In the genomic region with DNA sequence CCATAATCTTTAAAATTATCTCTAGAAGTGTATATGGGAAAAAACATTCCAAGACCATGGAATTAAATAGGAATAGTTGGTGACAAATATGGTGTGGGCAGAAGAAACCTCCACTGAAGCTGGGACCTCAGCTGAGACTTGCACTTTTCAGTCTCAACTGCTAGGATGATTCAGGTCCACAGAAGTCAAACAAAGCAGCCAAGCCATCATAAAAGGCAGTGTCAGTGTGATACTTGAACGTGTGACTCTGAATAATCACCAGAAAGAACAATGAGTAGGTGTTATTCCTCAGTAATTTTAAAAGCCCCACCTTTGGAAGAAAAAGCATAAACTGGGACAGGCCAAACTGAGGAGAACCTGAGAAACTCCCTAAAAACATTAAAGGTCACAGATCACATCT, we compare ENCODE assay signal across 24 cellular contexts.
DNase-seq lines count a peak whose midpoint lies in the region; ATAC-seq, FAIRE-seq and TF ChIP-seq lines count a peak whose summit lies in the region.
"Had no signal": no experiment of that assay in that cellular context is flagged by ENCODE, and none has a peak within 500 bp of the region (broad histone marks: within the 10 kb centered on the region; RNA-seq: fewer than 3 reads in every experiment).

No MANE protein-coding gene starts in this region.

- H3K36me3 ChIP-seq in mammary epithelial cell (ENCODE audit: insufficient read depth, low read length) (no peaks in the 10 kb centered on the region), astrocyte (ENCODE audit: insufficient read depth, low read length) (no peaks in the 10 kb centered on the region), smooth muscle cell (ENCODE audit: low read depth) (no peaks in the 10 kb centered on the region)
- H3K36me3 ChIP-seq: BE2C, HAP-1, SJCRH30 had no signal

- no peak overlapping the region for H3K4me3 ChIP-seq in mammary epithelial cell (replicated peaks in 1 of 3; ENCODE audit: insufficient read depth in 1 of 3, low read depth in 2 of 3, low read length in 3 of 3)
- no peak overlapping the region for H3K4me3 ChIP-seq in astrocyte (ENCODE audit: insufficient read depth, low read depth, low read length)
- no peak overlapping the region for H3K4me3 ChIP-seq in smooth muscle cell
- H3K4me3 ChIP-seq: HAP-1, SJCRH30 had no signal

- H3K27ac Mint-ChIP-seq in MCF 10A (ENCODE audit: low read depth, unreplicated experiment) (no peak overlapping the region), astrocyte (ENCODE audit: unreplicated experiment) (peak overlapping the region; percentile 36)
- no peak overlapping the region for H3K27ac Mint-ChIP-seq in activated CD8-positive, alpha-beta T cell treated with anti-CD3 and anti-CD28 coated beads for 36 hours

- WGBS in mammary epithelial cell (ENCODE audit: low coverage, missing lambda C conversion rate), result 11% methylated on average over 1 of the region's 1 CpG
- 26% methylated on average over 1 of the region's 1 CpG for WGBS in smooth muscle cell (ENCODE audit: low lambda C conversion rate)

- no peaks in the 10 kb centered on the region for H3F3A ChIP-seq in smooth muscle cell (ENCODE audit: low read depth)

- no peak for ATAC-seq in activated CD8-positive, alpha-beta T cell treated with anti-CD3 and anti-CD28 coated beads for 36 hours
- ATAC-seq in HG03571 (IDR thresholded peaks at IDR 0.05; ENCODE audit: unreplicated experiment), result no peak
- ATAC-seq: SK-N-SH treated with all-trans-retinoic acid at 6 μM for 48 hours had no signal

- H3K9ac ChIP-seq in mammary epithelial cell (ENCODE audit: insufficient read depth, low read length) (no peak overlapping the region), astrocyte (ENCODE audit: low read length) (no peak overlapping the region), smooth muscle cell (ENCODE audit: low read depth) (peak overlapping the region; percentile 34)

- H3K4me1 Mint-ChIP-seq in MCF 10A (ENCODE audit: insufficient read depth, unreplicated experiment) (peaks cover 11% of the 10 kb centered on the region), astrocyte (ENCODE audit: low read depth, unreplicated experiment) (peaks cover 21% of the 10 kb centered on the region)
- no peaks in the 10 kb centered on the region for H3K4me1 Mint-ChIP-seq in activated CD8-positive, alpha-beta T cell treated with anti-CD3 and anti-CD28 coated beads for 36 hours (ENCODE audit: low read depth)

- H3K4me1 ChIP-seq in mammary epithelial cell (ENCODE audit: insufficient read depth, low read length) (peaks cover 21% of the 10 kb centered on the region), astrocyte (ENCODE audit: insufficient read depth, low read length) (peaks cover 5% of the 10 kb centered on the region), smooth muscle cell (ENCODE audit: low read depth) (peaks cover 14% of the 10 kb centered on the region)
- H3K4me1 ChIP-seq: BE2C, HAP-1, SJCRH30 had no signal

- H3K36me3 Mint-ChIP-seq in MCF 10A (ENCODE audit: insufficient read depth, unreplicated experiment) (no peaks in the 10 kb centered on the region), astrocyte (ENCODE audit: low read depth, unreplicated experiment) (peaks cover 2% of the 10 kb centered on the region)
- no peaks in the 10 kb centered on the region for H3K36me3 Mint-ChIP-seq in activated CD8-positive, alpha-beta T cell treated with anti-CD3 and anti-CD28 coated beads for 36 hours (ENCODE audit: low read depth)

- POLR2A ChIA-PET in MCF 10A (lab: Yijun Ruan, JAX), result interaction anchor here (0.7 to 1.2 kb wide), 3 partner anchors 11 to 78 kb away, joined by 3 to 4 read pairs (median 3); no protein-coding TSS in a partner anchor
- POLR2A ChIA-PET in activated CD8-positive, alpha-beta T cell treated with anti-CD3 and anti-CD28 coated beads for 36 hours (lab: Charles Lee), result no interaction called here

- no peaks in the 10 kb centered on the region for H3K79me2 ChIP-seq in mammary epithelial cell (ENCODE audit: insufficient read depth, low read length)
- no peaks in the 10 kb centered on the region for H3K79me2 ChIP-seq in astrocyte (ENCODE audit: insufficient read depth, low read length)
- H3K79me2 ChIP-seq in smooth muscle cell (ENCODE audit: low read depth), result no peaks in the 10 kb centered on the region

- DNase-seq in mammary epithelial cell (peak; percentile 67), MCF 10A (ENCODE audit: unreplicated experiment) (no peak), astrocyte (ENCODE audit: low read depth) (no peak), epithelial cell of prostate (ENCODE audit: low read depth, low spot score) (peak; percentile 20), smooth muscle cell (lab: John Stamatoyannopoulos, UW; ENCODE audit: unreplicated experiment) (no peak), NCI-H69 (lab: John Stamatoyannopoulos, UW) (no peak)
- DNase-seq in activated CD8-positive, alpha-beta T cell treated with anti-CD3 and anti-CD28 coated beads for 36 hours, result no peak
- DNase-seq: ACHN, BE2C, GOT3, Karpas-422, MV-4-11, NCI-H1105 treated with DMSO at 0.1 percent for 48 hours, NCI-H146, NCI-H1930, NCI-H2107, NCI-H524, NCI-H774, SJCRH30 had no signal

- H3K27me3 Mint-ChIP-seq in MCF 10A (ENCODE audit: insufficient read depth, unreplicated experiment) (no peaks in the 10 kb centered on the region), astrocyte (ENCODE audit: low read depth, unreplicated experiment) (no peaks in the 10 kb centered on the region)
- H3K27me3 Mint-ChIP-seq in activated CD8-positive, alpha-beta T cell treated with anti-CD3 and anti-CD28 coated beads for 36 hours, result peaks cover 13% of the 10 kb centered on the region

- H2AFZ ChIP-seq in mammary epithelial cell (ENCODE audit: low read depth, low read length), result peak overlapping the region; percentile 55
- no peak overlapping the region for H2AFZ ChIP-seq in astrocyte (ENCODE audit: low read depth, low read length)
- peak overlapping the region; percentile 28 for H2AFZ ChIP-seq in smooth muscle cell (ENCODE audit: low read depth)

- BruUV-seq in mammary epithelial cell (replicated peaks; lab: Mats Ljungman, UMichigan), result no TSS peak
- no TSS peak for BruUV-seq in MCF 10A (replicated peaks; lab: Mats Ljungman, UMichigan)

- H4K20me1 ChIP-seq in mammary epithelial cell (ENCODE audit: insufficient read depth, low read length) (no peaks in the 10 kb centered on the region), astrocyte (ENCODE audit: insufficient read depth, low read length) (no peaks in the 10 kb centered on the region), smooth muscle cell (ENCODE audit: low read depth) (no peaks in the 10 kb centered on the region)

- H3K27ac ChIP-seq in mammary epithelial cell (ENCODE audit: insufficient read depth, low read depth, low read length) (no peak overlapping the region), astrocyte (ENCODE audit: low read depth, low read length) (no peak overlapping the region), epithelial cell of prostate (peak overlapping the region; percentile 31), smooth muscle cell (ENCODE audit: low read depth) (peak overlapping the region; percentile 51)
- H3K27ac ChIP-seq: 22Rv1, SJCRH30 had no signal

- no peak overlapping the region for H3K4me2 ChIP-seq in mammary epithelial cell (ENCODE audit: insufficient read depth, low read depth, low read length)
- no peak overlapping the region for H3K4me2 ChIP-seq in astrocyte (ENCODE audit: low read length)
- peak overlapping the region; percentile 6 for H3K4me2 ChIP-seq in smooth muscle cell

- H3K9me3 ChIP-seq in mammary epithelial cell (replicated peaks; ENCODE audit: insufficient read depth, low read length), result no peaks in the 10 kb centered on the region
- no peaks in the 10 kb centered on the region for H3K9me3 ChIP-seq in astrocyte (ENCODE audit: insufficient read depth, low read depth, low read length)
- H3K9me3 ChIP-seq in smooth muscle cell (replicated peaks; ENCODE audit: low read depth), result no peaks in the 10 kb centered on the region
- H3K9me3 ChIP-seq: BE2C, HAP-1, SJCRH30 had no signal

- no peak overlapping the region for H3K4me3 Mint-ChIP-seq in MCF 10A (ENCODE audit: unreplicated experiment)
- no peak overlapping the region for H3K4me3 Mint-ChIP-seq in astrocyte (ENCODE audit: unreplicated experiment)
- H3K4me3 Mint-ChIP-seq in activated CD8-positive, alpha-beta T cell treated with anti-CD3 and anti-CD28 coated beads for 36 hours, result no peak overlapping the region

- H3K9me3 Mint-ChIP-seq in MCF 10A (ENCODE audit: unreplicated experiment) (no peaks in the 10 kb centered on the region), astrocyte (ENCODE audit: unreplicated experiment) (no peaks in the 10 kb centered on the region)
- H3K9me3 Mint-ChIP-seq in activated CD8-positive, alpha-beta T cell treated with anti-CD3 and anti-CD28 coated beads for 36 hours, result no peaks in the 10 kb centered on the region

- in situ Hi-C loops in mammary epithelial cell (cut with MboI; ENCODE audit: low sequenced_read_pairs in 2 of 2), result no loop called here

- CTCF ChIA-PET in mammary epithelial cell (lab: Charles Lee; ENCODE audit: low non-redundant PET), result no interaction called here
- CTCF ChIA-PET in MCF 10A (lab: Yijun Ruan, JAX), result interaction anchor here (0.6 to 2.2 kb wide), 5 partner anchors 11 to 530 kb away, joined by 3 to 13 read pairs (median 3); no protein-coding TSS in a partner anchor
- CTCF ChIA-PET in activated CD8-positive, alpha-beta T cell treated with anti-CD3 and anti-CD28 coated beads for 36 hours (lab: Charles Lee), result interaction anchor here (1.0 kb wide), 1 partner anchor 17 kb away, joined by 3 read pairs; no protein-coding TSS in a partner anchor

- FAIRE-seq in astrocyte (lab: Jason Lieb, UNC), result no peak
- FAIRE-seq: D721Med had no signal

- dilution Hi-C loops in mammary epithelial cell (cut with HindIII; ENCODE audit: low sequenced_read_pairs), result no loop called here

- H3K27me3 ChIP-seq in mammary epithelial cell (ENCODE audit: insufficient read depth, low read length) (no peaks in the 10 kb centered on the region), astrocyte (ENCODE audit: insufficient read depth, low read length) (no peaks in the 10 kb centered on the region), smooth muscle cell (ENCODE audit: low read depth) (no peaks in the 10 kb centered on the region)
- H3K27me3 ChIP-seq: SJCRH30 had no signal

- no peak for TF ChIP-seq CTCF in mammary epithelial cell (conservative IDR thresholded peaks at IDR 0.05 in 1 of 2, IDR thresholded peaks at IDR 0.05 in 1 of 2; ENCODE audit: extremely low read depth in 1 of 2, insufficient read depth in 1 of 2, low read depth in 1 of 2, low read length in 2 of 2)
- TF ChIP-seq CTCF in MCF 10A (IDR thresholded peaks at IDR 0.05; ENCODE audit: unreplicated experiment), result no peak
- no peak for TF ChIP-seq CTCF in astrocyte (IDR thresholded peaks at IDR 0.05; ENCODE audit: insufficient read depth, low read depth, low read length)
- no peak for TF ChIP-seq CTCF in smooth muscle cell (IDR thresholded peaks at IDR 0.05; ENCODE audit: borderline replicate concordance, insufficient read depth, poor library complexity, severe bottlenecking)
- TF ChIP-seq CTCF in activated CD8-positive, alpha-beta T cell treated with anti-CD3 and anti-CD28 coated beads for 36 hours (IDR thresholded peaks at IDR 0.05), result no peak

- intact Hi-C loops in mammary epithelial cell (cut with micrococcal nuclease) (no loop called here), MCF 10A (cut with micrococcal nuclease) (no loop called here)
- intact Hi-C loops in activated CD8-positive, alpha-beta T cell treated with anti-CD3 and anti-CD28 coated beads for 36 hours (cut with micrococcal nuclease), result no loop called here

Comparison
In these comparisons a context has a peak if more than half of its experiments do, and no peak if none do; other contexts are left out.
1. DNase-seq: peak in mammary epithelial cell (single experiment) and epithelial cell of prostate (single experiment); none in MCF 10A (single experiment), astrocyte (single experiment), smooth muscle cell (single experiment), activated CD8-positive, alpha-beta T cell treated with anti-CD3 and anti-CD28 coated beads for 36 hours (single experiment) and NCI-H69 (single experiment).
2. H3K27ac ChIP-seq: peak in epithelial cell of prostate (single experiment) and smooth muscle cell (single experiment); none in mammary epithelial cell (single experiment) and astrocyte (single experiment).